ENCODE assay signal across 18 cellular contexts in genomic region chr11:74957937-74958629, GRCh38.
"Had no signal": no experiment of that assay in that cellular context is flagged by ENCODE, and none has a peak within 500 bp of the region (broad histone marks: within the 10 kb centered on the region; RNA-seq: fewer than 3 reads in every experiment).

No MANE protein-coding gene starts in this region.

- H3K4me3 ChIP-seq: esophagus muscularis mucosa, skin epidermis, transverse colon had no signal

- DNase-seq: activated CD4-positive, alpha-beta T cell treated with anti-CD3 and anti-CD28 coated beads, Interleukin-2, amount 10 ng/mL, durations not matched to agents 7 days and 5 days; activated CD4-positive, CD25-positive, alpha-beta regulatory T cell; activated CD8-positive, alpha-beta memory T cell treated with anti-CD3 and anti-CD28 coated beads for 24 hours; activated naive CD4-positive, alpha-beta T cell treated with anti-CD3 and anti-CD28 coated beads for 36 hours; effector CD4-positive, alpha-beta T cell; foreskin keratinocyte; glutamatergic neuron; kidney glomerular epithelial cell; left ventricle myocardium superior; mesendoderm; stimulated activated CD4-positive, alpha-beta T cell treated with anti-CD3 and anti-CD28 coated beads, Interleukin-4, amount 100 ng/mL, for 4 hours; stimulated activated CD8-positive, alpha-beta memory T cell treated with anti-CD3 and anti-CD28 coated beads, Interleukin-4, amount 100 ng/mL, for 48 hours; stimulated activated naive CD8-positive, alpha-beta T cell treated with anti-CD3 and anti-CD28 coated beads, Interleukin-15, Interleukin-2, amounts not matched to agents 100 U/mL and 50 U/mL, for 24 hours; transverse colon had no signal

- H3K36me3 ChIP-seq: transverse colon had no signal

- H3K4me1 ChIP-seq: foreskin keratinocyte had no signal

- ATAC-seq: foreskin keratinocyte; left ventricle myocardium superior; natural killer cell treated with Interleukin-12 subunit alpha and Interleukin-12 subunit beta and Interleukin-15 and Interleukin-18, amount 100 ng/mL, for 72 hours; stimulated activated naive CD8-positive, alpha-beta T cell treated with anti-CD3 and anti-CD28 coated beads, Interleukin-15, Interleukin-2, amounts not matched to agents 100 U/mL and 50 U/mL, for 24 hours had no signal

- H3K9me3 ChIP-seq: esophagus muscularis mucosa, transverse colon had no signal

- H3K27ac ChIP-seq: esophagus muscularis mucosa, foreskin keratinocyte, skin epidermis, transverse colon had no signal

- H3K27me3 ChIP-seq: esophagus muscularis mucosa, foreskin keratinocyte, transverse colon had no signal

- FAIRE-seq: colon had no signal
